8 cellular contexts compared by ENCODE assay signal in genomic region chr22:50326959-50327710, GRCh38. TPM values are rescaled to one million over a fixed set of nuclear protein-coding genes. Genes with fewer than 3 reads are reported as not detected.
DNase-seq lines count a peak whose midpoint lies in the region; ATAC-seq and TF ChIP-seq lines count a peak whose summit lies in the region.

Gene DENND6B, minus strand, starts transcription at chr22:50327012. Its CDS starts 24 bp downstream, at chr22:50326988.

- peak within 1 kb of the TSS; percentile 88 for H2AFZ ChIP-seq in neuron (ENCODE audit: low read depth, low read length)

- peak within 1 kb of the TSS; percentile 92 for H3K9ac ChIP-seq in HUES64 (ENCODE audit: low read depth, low read length)

- no peaks in the 10 kb centered on the region for H3K9me3 ChIP-seq in HUES64 (ENCODE audit: insufficient read depth, low read depth, low read length)
- H3K9me3 ChIP-seq in RWPE2 (ENCODE audit: severe bottlenecking), result no peaks in the 10 kb centered on the region
- H3K9me3 ChIP-seq in neuron (ENCODE audit: low read length), result no peaks in the 10 kb centered on the region

- DNase-seq in COR-L47 (lab: John Stamatoyannopoulos, UW) (peak; percentile 77), GM20000 (ENCODE audit: low spot score) (peak; percentile 97), RWPE2 (ENCODE audit: low spot score) (peak; percentile 60), foreskin melanocyte (peak; percentile 55)
- DNase-seq in activated gamma-delta T cell treated with anti-CD3 and anti-CD28 coated beads, Interleukin-2, amount 50 U/mL, for 16 hours (ENCODE audit: low read depth), result peak; percentile 49

- ATAC-seq in RWPE2 (ENCODE audit: low read depth), result peak; percentile 84

- H3K27ac ChIP-seq in HUES64 (ENCODE audit: low read depth, low read length) (peak within 1 kb of the TSS; percentile 68; the same call in 1 of the 2 replicates), RWPE2 (ENCODE audit: poor library complexity, severe bottlenecking) (peak within 1 kb of the TSS; percentile 61), temporal lobe (ENCODE audit: low read depth, low read length) (peak within 1 kb of the TSS; percentile 87)

- peak; percentile 83 for TF ChIP-seq CTCF in GM20000 (IDR thresholded peaks at IDR 0.05; ENCODE audit: extremely low read depth, missing control alignments)
- TF ChIP-seq CTCF in RWPE2 (IDR thresholded peaks at IDR 0.05; ENCODE audit: poor library complexity, severe bottlenecking), result peak; percentile 96

- no peaks in the 10 kb centered on the region for H3K4me1 ChIP-seq in HUES64 (ENCODE audit: insufficient read depth, low read length)
- peaks cover 17% of the 10 kb centered on the region for H3K4me1 ChIP-seq in RWPE2 (ENCODE audit: insufficient read depth, poor library complexity, severe bottlenecking)
- peaks cover 18% of the 10 kb centered on the region for H3K4me1 ChIP-seq in neuron (ENCODE audit: insufficient read depth, low read length)

- WGBS in HUES64, result 8% methylated on average over 104 of the region's 104 CpGs

- H3K4me3 ChIP-seq in HUES64 (ENCODE audit: low read length) (peak within 1 kb of the TSS; percentile 78), RWPE2 (ENCODE audit: severe bottlenecking) (peak within 1 kb of the TSS; percentile 98), neuron (ENCODE audit: low read length) (peak within 1 kb of the TSS; percentile 59)

- peaks cover 13% of the 10 kb centered on the region for H3K27me3 ChIP-seq in HUES64 (ENCODE audit: insufficient read depth, low read length)
- H3K27me3 ChIP-seq in RWPE2 (ENCODE audit: insufficient read depth, poor library complexity, severe bottlenecking), result no peaks in the 10 kb centered on the region
- no peaks in the 10 kb centered on the region for H3K27me3 ChIP-seq in neuron (ENCODE audit: insufficient read depth, low read length)

- no peaks in the 10 kb centered on the region for H3K36me3 ChIP-seq in HUES64 (ENCODE audit: insufficient read depth, low read length)
- no peaks in the 10 kb centered on the region for H3K36me3 ChIP-seq in RWPE2 (ENCODE audit: low read depth)
- H3K36me3 ChIP-seq in neuron (ENCODE audit: insufficient read depth, low read length), result no peaks in the 10 kb centered on the region

RNA-seq across cellular contexts. Expression of gene DENND6B, which starts in this region (rescaled TPM):
- polyA plus RNA-seq in HUES64 (2013, experiment 1 of 2), result 1.00 TPM
- 2.5 TPM for polyA plus RNA-seq in HUES64 (2013, experiment 2 of 2)
- 17.2 TPM for total RNA-seq in temporal lobe

Comparison
In these comparisons a context has a peak if more than half of its experiments do, and no peak if none do; other contexts are left out.
1. Peak in every context shown above with its lines: DNase-seq, ATAC-seq, H3K4me3 ChIP-seq and H3K27ac ChIP-seq.